ENCODE assay signal across 14 cellular contexts in the genomic region with DNA sequence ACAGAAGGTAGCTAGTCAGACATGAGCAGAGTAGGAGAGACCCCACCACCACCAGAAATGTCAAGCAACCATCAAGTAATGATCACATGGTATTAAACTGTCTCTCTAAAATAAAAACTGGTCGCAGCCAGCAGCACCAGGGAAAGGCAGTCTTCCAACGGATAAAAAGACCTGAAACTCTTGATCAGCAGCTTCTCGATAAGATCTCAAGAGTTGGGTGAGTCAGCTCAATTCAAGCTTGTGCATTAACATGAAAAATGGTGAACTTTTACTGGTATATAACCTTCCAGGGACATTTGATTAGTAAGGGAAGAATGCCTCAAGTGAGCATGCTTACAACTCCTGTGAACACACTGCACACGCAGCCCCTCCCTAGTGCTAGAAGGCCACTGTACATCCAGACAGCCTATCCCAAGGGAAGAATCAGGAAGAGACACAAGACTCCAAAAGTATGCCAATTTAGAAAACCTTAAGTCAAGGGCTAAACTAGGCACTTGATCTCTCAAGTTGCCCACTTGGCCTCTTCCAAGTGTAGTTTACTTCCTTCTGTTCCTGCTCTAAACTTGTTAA.
DNase-seq lines count a peak whose midpoint lies in the region; ATAC-seq and TF ChIP-seq lines count a peak whose summit lies in the region.
"Had no signal": no experiment of that assay in that cellular context is flagged by ENCODE, and none has a peak within 500 bp of the region (broad histone marks: within the 10 kb centered on the region; RNA-seq: fewer than 3 reads in every experiment).

No MANE protein-coding gene starts in this region.

- CTCF ChIA-PET in PC-3 (lab: Charles Lee), result no interaction called here
- CTCF ChIA-PET in CD4-positive, alpha-beta memory T cell (lab: Charles Lee; ENCODE audit: partially characterized antibody), result no interaction called here

- peak overlapping the region; percentile 25; the same call in 1 of the 2 replicates for H3K27ac ChIP-seq in PC-3 (ENCODE audit: low read length)
- no peak overlapping the region for H3K27ac ChIP-seq in left lung
- no peak overlapping the region for H3K27ac ChIP-seq in upper lobe of right lung
- H3K27ac ChIP-seq in CD4-positive, alpha-beta memory T cell (ENCODE audit: low read depth, low read length), result no peak overlapping the region
- H3K27ac ChIP-seq: 22Rv1, GM23248, HL-60 had no signal

- H3K4me1 ChIP-seq in PC-3 (ENCODE audit: insufficient read depth, low read length) (peaks cover 10% of the 10 kb centered on the region), left lung (no peaks in the 10 kb centered on the region), upper lobe of right lung (no peaks in the 10 kb centered on the region)
- no peaks in the 10 kb centered on the region for H3K4me1 ChIP-seq in CD4-positive, alpha-beta memory T cell (ENCODE audit: insufficient read depth, low read length)

- H3K79me2 ChIP-seq in PC-3 (ENCODE audit: low read length), result no peaks in the 10 kb centered on the region

- no peaks in the 10 kb centered on the region for H3K27me3 ChIP-seq in PC-3 (ENCODE audit: low read length)
- no peaks in the 10 kb centered on the region for H3K27me3 ChIP-seq in left lung
- H3K27me3 ChIP-seq in upper lobe of right lung, result no peaks in the 10 kb centered on the region
- no peaks in the 10 kb centered on the region for H3K27me3 ChIP-seq in CD4-positive, alpha-beta memory T cell (ENCODE audit: insufficient read depth, low read length)

- no peak overlapping the region for H3K9ac ChIP-seq in PC-3 (ENCODE audit: low read length)
- H3K9ac ChIP-seq: GM23248 had no signal

- H3K9me2 ChIP-seq in PC-3 (replicated peaks; ENCODE audit: low read length), result no peaks in the 10 kb centered on the region

- no peak overlapping the region for H3K4me2 ChIP-seq in PC-3 (ENCODE audit: low read length)

- H3K36me3 Mint-ChIP-seq in CD4-positive, alpha-beta memory T cell, result no peaks in the 10 kb centered on the region

- H3K4me3 ChIP-seq in PC-3 (ENCODE audit: low read length) (no peak overlapping the region), left lung (no peak overlapping the region), upper lobe of right lung (no peak overlapping the region)
- H3K4me3 ChIP-seq in CD4-positive, alpha-beta memory T cell (ENCODE audit: low read length in 2 of 2), result no peak overlapping the region
- H3K4me3 ChIP-seq: GM23248 had no signal

- no TSS peak for BruUV-seq in PC-3 (replicated peaks; lab: Mats Ljungman, UMichigan)

- H4K20me1 ChIP-seq in PC-3 (ENCODE audit: low read length), result no peaks in the 10 kb centered on the region

- no peaks in the 10 kb centered on the region for H3K9me3 ChIP-seq in PC-3 (ENCODE audit: low read length)
- H3K9me3 ChIP-seq in left lung, result no peaks in the 10 kb centered on the region
- H3K9me3 ChIP-seq in upper lobe of right lung, result no peaks in the 10 kb centered on the region
- H3K9me3 ChIP-seq in CD4-positive, alpha-beta memory T cell (ENCODE audit: control insufficient read depth in 1 of 2, low read length in 2 of 2), result no peaks in the 10 kb centered on the region

- no peak for ATAC-seq in PC-3
- peak; percentile 93 for ATAC-seq in left lung
- ATAC-seq in upper lobe of right lung, result peak; percentile 79
- no peak for ATAC-seq in GM21825 (IDR thresholded peaks at IDR 0.05; ENCODE audit: unreplicated experiment)
- ATAC-seq: HCT116 had no signal

- no peaks in the 10 kb centered on the region for H3K4me1 Mint-ChIP-seq in CD4-positive, alpha-beta memory T cell

- no peak overlapping the region for H3K4me3 Mint-ChIP-seq in CD4-positive, alpha-beta memory T cell

- POLR2A ChIA-PET in PC-3 (lab: Charles Lee; ENCODE audit: unreplicated experiment), result no interaction called here
- POLR2A ChIA-PET in CD4-positive, alpha-beta memory T cell (lab: Charles Lee; ENCODE audit: partially characterized antibody), result no interaction called here

- no peaks in the 10 kb centered on the region for H3F3A ChIP-seq in PC-3 (ENCODE audit: low read length, unreplicated experiment)

- H3K27me3 Mint-ChIP-seq in CD4-positive, alpha-beta memory T cell, result no peaks in the 10 kb centered on the region

- peak overlapping the region; percentile 48; the same call in 1 of the 2 replicates for H2AFZ ChIP-seq in PC-3 (ENCODE audit: low read length)
- H2AFZ ChIP-seq: GM23248 had no signal

- no peak for TF ChIP-seq CTCF in PC-3 (conservative IDR thresholded peaks at IDR 0.05; ENCODE audit: low read depth, low read length)
- TF ChIP-seq CTCF in left lung (IDR thresholded peaks at IDR 0.05), result no peak
- no peak for TF ChIP-seq CTCF in upper lobe of right lung (IDR thresholded peaks at IDR 0.05)

- DNase-seq in DMS53 (lab: John Stamatoyannopoulos, UW) (peak; percentile 11), DMS53 treated with DMSO at 0.1 percent for 48 hours (lab: John Stamatoyannopoulos, UW; ENCODE audit: unreplicated experiment) (no peak), PC-3 (peak; percentile 75), left lung (no peak), upper lobe of right lung (no peak)
- no peak for DNase-seq in activated CD4-positive, alpha-beta T cell treated with anti-CD3 and anti-CD28 coated beads, Interleukin-2, amount 50 U/mL, for 1 hour
- DNase-seq in CD4-positive, alpha-beta memory T cell, result no peak
- DNase-seq: DND-41, GDM1, GM23248 had no signal

- no peak overlapping the region for H3K27ac Mint-ChIP-seq in CD4-positive, alpha-beta memory T cell

- H3K36me3 ChIP-seq in PC-3 (ENCODE audit: low read depth, low read length) (no peaks in the 10 kb centered on the region), left lung (no peaks in the 10 kb centered on the region), upper lobe of right lung (no peaks in the 10 kb centered on the region)
- H3K36me3 ChIP-seq in CD4-positive, alpha-beta memory T cell (ENCODE audit: insufficient read depth, low read length), result no peaks in the 10 kb centered on the region

- intact Hi-C loops in PC-3 (cut with micrococcal nuclease), result no loop called here
- intact Hi-C loops in left lung (cut with DNase I), result no loop called here
- intact Hi-C loops in upper lobe of right lung (cut with DNase I), result no loop called here
- intact Hi-C loops in CD4-positive, alpha-beta memory T cell (cut with micrococcal nuclease), result no loop called here

- H3K9me3 Mint-ChIP-seq in CD4-positive, alpha-beta memory T cell, result peaks cover under 1 to 8% (median 4%) of the 10 kb centered on the region in 8 donors

Comparison
In these comparisons a context has a peak if more than half of its experiments do, and no peak if none do; other contexts are left out.
1. DNase-seq: peak in DMS53 (single experiment) and PC-3 (single experiment); none in DMS53 treated with DMSO at 0.1 percent for 48 hours (single experiment), left lung (0 of 2), upper lobe of right lung (single experiment), activated CD4-positive, alpha-beta T cell treated with anti-CD3 and anti-CD28 coated beads, Interleukin-2, amount 50 U/mL, for 1 hour (single experiment) and CD4-positive, alpha-beta memory T cell (0 of 5).
2. ATAC-seq: peak in left lung (single experiment) and upper lobe of right lung (single experiment); none in PC-3 (single experiment) and GM21825 (single experiment).